Comparison of ENCODE assay signal across 28 cellular contexts in genomic region chr6:10778230-10778629, GRCh38.
"Had no signal": no experiment of that assay in that cellular context is flagged by ENCODE, and none has a peak within 500 bp of the region (broad histone marks: within the 10 kb centered on the region; RNA-seq: fewer than 3 reads in every experiment).

No MANE protein-coding gene starts in this region.

- H3K27me3 ChIP-seq: esophagus squamous epithelium, gastrocnemius medialis, heart right ventricle, left lung had no signal

- H3K4me3 Mint-ChIP-seq: dendritic cell treated with granulocyte-macrophage colony-stimulating factor and Interleukin-4, amounts not matched to agents 40 ng/mL and 50 ng/mL, for 4 days; effector memory CD8-positive, alpha-beta T cell; endodermal cell; mesothelial cell of epicardium; naive B cell; naive thymus-derived CD8-positive, alpha-beta T cell had no signal

- H3K4me3 ChIP-seq: esophagus squamous epithelium, gastrocnemius medialis, heart right ventricle, left lung, lower lobe of right lung, mucosa of descending colon had no signal

- ATAC-seq: effector memory CD8-positive, alpha-beta T cell; esophagus mucosa; gastrocnemius medialis; heart right ventricle; left cardiac atrium; left lung; left ventricle myocardium superior; lower lobe of right lung; mucosa of descending colon; naive thymus-derived CD8-positive, alpha-beta T cell had no signal

- DNase-seq: cortex of kidney; effector CD8-positive, alpha-beta T cell; effector memory CD8-positive, alpha-beta T cell; endodermal cell; erythroblast; esophagus squamous epithelium; foreskin fibroblast; foreskin melanocyte; gastrocnemius medialis; glutamatergic neuron; head of caudate nucleus; heart right ventricle; hippocampal formation; left cardiac atrium; left lung; left ventricle myocardium superior; lower lobe of right lung; mesenchymal stem cell; mucosa of descending colon; naive B cell; naive thymus-derived CD8-positive, alpha-beta T cell had no signal

- FAIRE-seq: endometrium, islet of Langerhans, keratinocyte had no signal

- H3K9me3 Mint-ChIP-seq: dendritic cell treated with granulocyte-macrophage colony-stimulating factor and Interleukin-4, amounts not matched to agents 40 ng/mL and 50 ng/mL, for 4 days; effector memory CD8-positive, alpha-beta T cell; endodermal cell; mesothelial cell of epicardium; naive B cell; naive thymus-derived CD8-positive, alpha-beta T cell had no signal

- H3K27ac ChIP-seq: epithelial cell of prostate, esophagus squamous epithelium, gastrocnemius medialis, heart right ventricle, left lung, lower lobe of right lung had no signal

- H3K9me3 ChIP-seq: esophagus squamous epithelium, gastrocnemius medialis, heart right ventricle, left lung, lower lobe of right lung, mucosa of descending colon had no signal

- H3K4me1 Mint-ChIP-seq: endodermal cell, mesothelial cell of epicardium had no signal

- H3K4me1 ChIP-seq: esophagus squamous epithelium, gastrocnemius medialis, heart right ventricle, left lung, lower lobe of right lung had no signal

- H3K27ac Mint-ChIP-seq: dendritic cell treated with granulocyte-macrophage colony-stimulating factor and Interleukin-4, amounts not matched to agents 40 ng/mL and 50 ng/mL, for 4 days; effector memory CD8-positive, alpha-beta T cell; endodermal cell; mesothelial cell of epicardium had no signal

- H3K27me3 Mint-ChIP-seq: dendritic cell treated with granulocyte-macrophage colony-stimulating factor and Interleukin-4, amounts not matched to agents 40 ng/mL and 50 ng/mL, for 4 days; effector memory CD8-positive, alpha-beta T cell; naive B cell; naive thymus-derived CD8-positive, alpha-beta T cell had no signal
